Comparison of ENCODE assay signal across 1 cellular context in the genomic region with DNA sequence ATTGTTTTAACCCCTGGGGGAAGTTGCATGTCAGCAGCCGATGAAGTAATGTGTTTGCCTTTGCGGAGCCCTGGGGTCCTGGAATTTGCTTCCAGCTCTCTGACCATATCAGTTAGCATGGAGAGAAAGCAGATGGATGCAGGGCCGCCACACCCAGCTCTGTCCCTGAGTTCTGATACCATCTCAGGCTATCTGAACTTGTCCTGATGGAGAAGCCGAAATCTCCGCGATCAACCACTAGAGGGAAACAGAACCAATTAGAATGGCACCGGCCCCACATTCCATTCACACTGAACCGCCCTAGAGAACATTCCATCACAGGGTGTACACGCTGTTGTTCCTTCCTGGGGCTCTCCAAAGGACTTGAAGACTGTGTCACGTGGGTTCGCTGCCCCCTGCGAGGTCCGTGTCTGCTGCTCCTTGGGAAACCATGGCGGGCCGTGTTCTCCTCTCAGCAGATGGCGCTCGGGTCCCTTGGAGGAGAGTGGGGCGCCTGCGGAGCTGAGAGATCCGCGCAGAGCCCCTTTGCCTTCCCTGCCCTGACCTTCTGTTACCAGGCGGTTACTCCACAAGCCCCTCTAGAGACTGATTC.
TF ChIP-seq lines count a peak whose summit lies in the region.

No MANE protein-coding gene starts in this region.

TF ChIP-seq in HepG2, 621 proteins besides CTCF, POLR2A, EP300 and RAD21 (continued from another document and continues in another):
- TF ChIP-seq ZNF83 (CRISPR knock-in tag; IDR thresholded peaks at IDR 0.05; ENCODE audit: borderline replicate concordance) (no peak), ZNF720 (CRISPR knock-in tag; IDR thresholded peaks at IDR 0.05) (no peak), RNF2 (conservative IDR thresholded peaks at IDR 0.05; ENCODE audit: low read depth) (no peak), ZNF274 (CRISPR knock-in tag; IDR thresholded peaks at IDR 0.05) (no peak), TCF7L2 (IDR thresholded peaks at IDR 0.05; ENCODE audit: low read depth, low read length) (no peak), HMG20A (CRISPR knock-in tag; IDR thresholded peaks at IDR 0.05; ENCODE audit: borderline replicate concordance) (peak; percentile 27; the same call in 1 of the 2 replicates), ZNF781 (CRISPR knock-in tag; IDR thresholded peaks at IDR 0.05; ENCODE audit: borderline replicate concordance, not compliant biosample characterization) (no peak), HNRNPK (IDR thresholded peaks at IDR 0.05; ENCODE audit: low read depth, low read length, poor library complexity, severe bottlenecking) (no peak), HIVEP1 (CRISPR knock-in tag; IDR thresholded peaks at IDR 0.05) (no peak), PBX3 (CRISPR knock-in tag; IDR thresholded peaks at IDR 0.05; ENCODE audit: borderline replicate concordance) (no peak), CEBPB (IDR thresholded peaks at IDR 0.05; ENCODE audit: borderline replicate concordance, low read depth, low read length) (no peak), KMT2A (CRISPR knock-in tag; IDR thresholded peaks at IDR 0.05) (no peak), KLF11 (CRISPR knock-in tag; IDR thresholded peaks at IDR 0.05) (no peak), ZNF547 (CRISPR knock-in tag; IDR thresholded peaks at IDR 0.05) (no peak), NONO (IDR thresholded peaks at IDR 0.05) (no peak), NONO (CRISPR knock-in tag; conservative IDR thresholded peaks at IDR 0.05) (no peak), ZNF230 (CRISPR knock-in tag; IDR thresholded peaks at IDR 0.05) (no peak), FIP1L1 (IDR thresholded peaks at IDR 0.05; ENCODE audit: borderline replicate concordance, insufficient read depth, low read depth, low read length) (no peak), SMAD3 (CRISPR knock-in tag; IDR thresholded peaks at IDR 0.05) (no peak), E2F1 (CRISPR knock-in tag; IDR thresholded peaks at IDR 0.05) (no peak), ZNF776 (CRISPR knock-in tag; IDR thresholded peaks at IDR 0.05) (no peak), KAT8 (CRISPR knock-in tag; IDR thresholded peaks at IDR 0.05) (no peak), PITX1 (CRISPR knock-in tag; IDR thresholded peaks at IDR 0.05) (no peak), MTF1 (CRISPR knock-in tag; IDR thresholded peaks at IDR 0.05) (no peak), NR2F1 (CRISPR knock-in tag; IDR thresholded peaks at IDR 0.05) (no peak)
- TF ChIP-seq, protein P1, sequence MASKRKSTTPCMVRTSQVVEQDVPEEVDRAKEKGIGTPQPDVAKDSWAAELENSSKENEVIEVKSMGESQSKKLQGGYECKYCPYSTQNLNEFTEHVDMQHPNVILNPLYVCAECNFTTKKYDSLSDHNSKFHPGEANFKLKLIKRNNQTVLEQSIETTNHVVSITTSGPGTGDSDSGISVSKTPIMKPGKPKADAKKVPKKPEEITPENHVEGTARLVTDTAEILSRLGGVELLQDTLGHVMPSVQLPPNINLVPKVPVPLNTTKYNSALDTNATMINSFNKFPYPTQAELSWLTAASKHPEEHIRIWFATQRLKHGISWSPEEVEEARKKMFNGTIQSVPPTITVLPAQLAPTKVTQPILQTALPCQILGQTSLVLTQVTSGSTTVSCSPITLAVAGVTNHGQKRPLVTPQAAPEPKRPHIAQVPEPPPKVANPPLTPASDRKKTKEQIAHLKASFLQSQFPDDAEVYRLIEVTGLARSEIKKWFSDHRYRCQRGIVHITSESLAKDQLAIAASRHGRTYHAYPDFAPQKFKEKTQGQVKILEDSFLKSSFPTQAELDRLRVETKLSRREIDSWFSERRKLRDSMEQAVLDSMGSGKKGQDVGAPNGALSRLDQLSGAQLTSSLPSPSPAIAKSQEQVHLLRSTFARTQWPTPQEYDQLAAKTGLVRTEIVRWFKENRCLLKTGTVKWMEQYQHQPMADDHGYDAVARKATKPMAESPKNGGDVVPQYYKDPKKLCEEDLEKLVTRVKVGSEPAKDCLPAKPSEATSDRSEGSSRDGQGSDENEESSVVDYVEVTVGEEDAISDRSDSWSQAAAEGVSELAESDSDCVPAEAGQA (IDR thresholded peaks at IDR 0.05; ENCODE audit: low read depth), result no peak
- TF ChIP-seq, protein P1 (CRISPR knock-in tag; IDR thresholded peaks at IDR 0.05; ENCODE audit: borderline replicate concordance), result no peak
- TF ChIP-seq, protein P2, sequence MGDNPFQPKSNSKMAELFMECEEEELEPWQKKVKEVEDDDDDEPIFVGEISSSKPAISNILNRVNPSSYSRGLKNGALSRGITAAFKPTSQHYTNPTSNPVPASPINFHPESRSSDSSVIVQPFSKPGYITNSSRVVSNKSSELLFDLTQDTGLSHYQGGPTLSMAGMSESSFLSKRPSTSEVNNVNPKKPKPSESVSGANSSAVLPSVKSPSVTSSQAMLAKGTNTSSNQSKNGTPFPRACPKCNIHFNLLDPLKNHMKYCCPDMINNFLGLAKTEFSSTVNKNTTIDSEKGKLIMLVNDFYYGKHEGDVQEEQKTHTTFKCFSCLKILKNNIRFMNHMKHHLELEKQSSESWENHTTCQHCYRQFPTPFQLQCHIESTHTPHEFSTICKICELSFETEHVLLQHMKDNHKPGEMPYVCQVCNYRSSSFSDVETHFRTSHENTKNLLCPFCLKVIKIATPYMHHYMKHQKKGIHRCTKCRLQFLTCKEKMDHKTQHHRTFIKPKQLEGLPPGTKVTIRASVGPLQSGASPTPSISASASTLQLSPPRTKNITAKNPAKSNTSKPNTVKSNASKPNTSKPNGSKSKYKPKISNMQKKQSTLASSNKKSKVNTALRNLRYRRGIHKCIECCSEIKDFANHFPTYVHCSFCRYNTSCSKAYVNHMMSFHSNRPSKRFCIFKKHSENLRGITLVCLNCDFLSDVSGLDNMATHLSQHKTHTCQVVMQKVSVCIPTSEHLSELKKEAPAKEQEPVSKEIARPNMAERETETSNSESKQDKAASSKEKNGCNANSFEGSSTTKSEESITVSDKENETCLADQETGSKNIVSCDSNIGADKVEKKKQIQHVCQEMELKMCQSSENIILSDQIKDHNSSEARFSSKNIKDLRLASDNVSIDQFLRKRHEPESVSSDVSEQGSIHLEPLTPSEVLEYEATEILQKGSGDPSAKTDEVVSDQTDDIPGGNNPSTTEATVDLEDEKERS (CRISPR knock-in tag; IDR thresholded peaks at IDR 0.05), result no peak
- TF ChIP-seq, protein P3, sequence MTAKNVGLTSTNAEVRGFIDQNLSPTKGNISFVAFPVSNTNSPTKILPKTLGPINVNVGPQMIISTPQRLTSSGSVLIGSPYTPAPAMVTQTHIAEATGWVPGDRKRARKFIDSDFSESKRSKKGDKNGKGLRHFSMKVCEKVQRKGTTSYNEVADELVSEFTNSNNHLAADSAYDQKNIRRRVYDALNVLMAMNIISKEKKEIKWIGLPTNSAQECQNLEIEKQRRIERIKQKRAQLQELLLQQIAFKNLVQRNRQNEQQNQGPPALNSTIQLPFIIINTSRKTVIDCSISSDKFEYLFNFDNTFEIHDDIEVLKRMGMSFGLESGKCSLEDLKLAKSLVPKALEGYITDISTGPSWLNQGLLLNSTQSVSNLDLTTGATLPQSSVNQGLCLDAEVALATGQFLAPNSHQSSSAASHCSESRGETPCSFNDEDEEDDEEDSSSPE (CRISPR knock-in tag; IDR thresholded peaks at IDR 0.05), result no peak
- TF ChIP-seq, protein P4, sequence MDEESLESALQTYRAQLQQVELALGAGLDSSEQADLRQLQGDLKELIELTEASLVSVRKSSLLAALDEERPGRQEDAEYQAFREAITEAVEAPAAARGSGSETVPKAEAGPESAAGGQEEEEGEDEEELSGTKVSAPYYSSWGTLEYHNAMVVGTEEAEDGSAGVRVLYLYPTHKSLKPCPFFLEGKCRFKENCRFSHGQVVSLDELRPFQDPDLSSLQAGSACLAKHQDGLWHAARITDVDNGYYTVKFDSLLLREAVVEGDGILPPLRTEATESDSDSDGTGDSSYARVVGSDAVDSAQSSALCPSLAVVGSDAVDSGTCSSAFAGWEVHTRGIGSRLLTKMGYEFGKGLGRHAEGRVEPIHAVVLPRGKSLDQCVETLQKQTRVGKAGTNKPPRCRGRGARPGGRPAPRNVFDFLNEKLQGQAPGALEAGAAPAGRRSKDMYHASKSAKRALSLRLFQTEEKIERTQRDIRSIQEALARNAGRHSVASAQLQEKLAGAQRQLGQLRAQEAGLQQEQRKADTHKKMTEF (CRISPR knock-in tag; IDR thresholded peaks at IDR 0.05), result 0 out of 2 replicates have a peak, but pooled peaks have one; percentile 34
- TF ChIP-seq, protein P5, sequence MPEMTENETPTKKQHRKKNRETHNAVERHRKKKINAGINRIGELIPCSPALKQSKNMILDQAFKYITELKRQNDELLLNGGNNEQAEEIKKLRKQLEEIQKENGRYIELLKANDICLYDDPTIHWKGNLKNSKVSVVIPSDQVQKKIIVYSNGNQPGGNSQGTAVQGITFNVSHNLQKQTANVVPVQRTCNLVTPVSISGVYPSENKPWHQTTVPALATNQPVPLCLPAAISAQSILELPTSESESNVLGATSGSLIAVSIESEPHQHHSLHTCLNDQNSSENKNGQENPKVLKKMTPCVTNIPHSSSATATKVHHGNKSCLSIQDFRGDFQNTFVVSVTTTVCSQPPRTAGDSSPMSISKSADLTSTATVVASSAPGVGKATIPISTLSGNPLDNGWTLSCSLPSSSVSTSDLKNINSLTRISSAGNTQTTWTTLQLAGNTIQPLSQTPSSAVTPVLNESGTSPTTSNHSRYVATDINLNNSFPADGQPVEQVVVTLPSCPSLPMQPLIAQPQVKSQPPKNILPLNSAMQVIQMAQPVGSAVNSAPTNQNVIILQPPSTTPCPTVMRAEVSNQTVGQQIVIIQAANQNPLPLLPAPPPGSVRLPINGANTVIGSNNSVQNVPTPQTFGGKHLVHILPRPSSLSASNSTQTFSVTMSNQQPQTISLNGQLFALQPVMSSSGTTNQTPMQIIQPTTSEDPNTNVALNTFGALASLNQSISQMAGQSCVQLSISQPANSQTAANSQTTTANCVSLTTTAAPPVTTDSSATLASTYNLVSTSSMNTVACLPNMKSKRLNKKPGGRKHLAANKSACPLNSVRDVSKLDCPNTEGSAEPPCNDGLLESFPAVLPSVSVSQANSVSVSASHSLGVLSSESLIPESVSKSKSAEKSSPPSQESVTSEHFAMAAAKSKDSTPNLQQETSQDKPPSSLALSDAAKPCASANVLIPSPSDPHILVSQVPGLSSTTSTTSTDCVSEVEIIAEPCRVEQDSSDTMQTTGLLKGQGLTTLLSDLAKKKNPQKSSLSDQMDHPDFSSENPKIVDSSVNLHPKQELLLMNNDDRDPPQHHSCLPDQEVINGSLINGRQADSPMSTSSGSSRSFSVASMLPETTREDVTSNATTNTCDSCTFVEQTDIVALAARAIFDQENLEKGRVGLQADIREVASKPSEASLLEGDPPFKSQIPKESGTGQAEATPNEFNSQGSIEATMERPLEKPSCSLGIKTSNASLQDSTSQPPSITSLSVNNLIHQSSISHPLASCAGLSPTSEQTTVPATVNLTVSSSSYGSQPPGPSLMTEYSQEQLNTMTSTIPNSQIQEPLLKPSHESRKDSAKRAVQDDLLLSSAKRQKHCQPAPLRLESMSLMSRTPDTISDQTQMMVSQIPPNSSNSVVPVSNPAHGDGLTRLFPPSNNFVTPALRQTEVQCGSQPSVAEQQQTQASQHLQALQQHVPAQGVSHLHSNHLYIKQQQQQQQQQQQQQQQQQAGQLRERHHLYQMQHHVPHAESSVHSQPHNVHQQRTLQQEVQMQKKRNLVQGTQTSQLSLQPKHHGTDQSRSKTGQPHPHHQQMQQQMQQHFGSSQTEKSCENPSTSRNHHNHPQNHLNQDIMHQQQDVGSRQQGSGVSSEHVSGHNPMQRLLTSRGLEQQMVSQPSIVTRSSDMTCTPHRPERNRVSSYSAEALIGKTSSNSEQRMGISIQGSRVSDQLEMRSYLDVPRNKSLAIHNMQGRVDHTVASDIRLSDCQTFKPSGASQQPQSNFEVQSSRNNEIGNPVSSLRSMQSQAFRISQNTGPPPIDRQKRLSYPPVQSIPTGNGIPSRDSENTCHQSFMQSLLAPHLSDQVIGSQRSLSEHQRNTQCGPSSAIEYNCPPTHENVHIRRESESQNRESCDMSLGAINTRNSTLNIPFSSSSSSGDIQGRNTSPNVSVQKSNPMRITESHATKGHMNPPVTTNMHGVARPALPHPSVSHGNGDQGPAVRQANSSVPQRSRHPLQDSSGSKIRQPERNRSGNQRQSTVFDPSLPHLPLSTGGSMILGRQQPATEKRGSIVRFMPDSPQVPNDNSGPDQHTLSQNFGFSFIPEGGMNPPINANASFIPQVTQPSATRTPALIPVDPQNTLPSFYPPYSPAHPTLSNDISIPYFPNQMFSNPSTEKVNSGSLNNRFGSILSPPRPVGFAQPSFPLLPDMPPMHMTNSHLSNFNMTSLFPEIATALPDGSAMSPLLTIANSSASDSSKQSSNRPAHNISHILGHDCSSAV (CRISPR knock-in tag; IDR thresholded peaks at IDR 0.05; ENCODE audit: borderline replicate concordance), result no peak
